ENCODE assay signal across 7 cellular contexts in genomic region chr11:22626573-22627239, GRCh38. TPM values are rescaled to one million over a fixed set of nuclear protein-coding genes. Genes with fewer than 3 reads are reported as not detected.
DNase-seq lines count a peak whose midpoint lies in the region; ATAC-seq and TF ChIP-seq lines count a peak whose summit lies in the region.

No MANE protein-coding gene starts in this region.

- H4K20me1 ChIP-seq in osteoblast (ENCODE audit: insufficient read depth, low read length) = no peaks in the 10 kb centered on the region

- peak overlapping the region; percentile 97 to 98 for H3K4me3 Mint-ChIP-seq in effector memory CD8-positive, alpha-beta T cell

- no peaks in the 10 kb centered on the region for H3K36me3 ChIP-seq in osteoblast (ENCODE audit: insufficient read depth, low read length)
- no peaks in the 10 kb centered on the region for H3K36me3 ChIP-seq in adrenal gland (replicated peaks in 1 of 2)
- no peaks in the 10 kb centered on the region for H3K36me3 ChIP-seq in brain microvascular endothelial cell (replicated peaks)

- H3K27ac Mint-ChIP-seq in effector memory CD8-positive, alpha-beta T cell = peak overlapping the region; percentile 98 to 99

- peaks cover 3% of the 10 kb centered on the region for H3K79me2 ChIP-seq in osteoblast (ENCODE audit: insufficient read depth, low read length)

- no peaks in the 10 kb centered on the region for H3K27me3 ChIP-seq in osteoblast (ENCODE audit: insufficient read depth, low read length)
- no peaks in the 10 kb centered on the region for H3K27me3 ChIP-seq in adrenal gland
- H3K27me3 ChIP-seq in brain microvascular endothelial cell (replicated peaks) = no peaks in the 10 kb centered on the region

- no peak for TF ChIP-seq POLR2A in adrenal gland (IDR thresholded peaks at IDR 0.05)

- in situ Hi-C loops in brain microvascular endothelial cell (cut with HindIII; ENCODE audit: low pct_ligation_motif_present, low sequenced_read_pairs) = no loop called here

- H3K27ac ChIP-seq in osteoblast (ENCODE audit: low read depth, low read length) (no peak overlapping the region), adrenal gland (peak overlapping the region in 1 of 5 donors; percentile 89), brain microvascular endothelial cell (no peak overlapping the region)

- no peaks in the 10 kb centered on the region for H3K27me3 Mint-ChIP-seq in effector memory CD8-positive, alpha-beta T cell

- intact Hi-C loops in adrenal gland (cut with DNase I) = no loop called here

- peak overlapping the region; percentile 77 for H3K4me2 ChIP-seq in osteoblast (ENCODE audit: insufficient read depth, low read length)

- H3K4me1 ChIP-seq in osteoblast (ENCODE audit: insufficient read depth, low read length) = peaks cover 7% of the 10 kb centered on the region
- H3K4me1 ChIP-seq in adrenal gland (replicated peaks in 1 of 2) = peaks cover 4 to 15% of the 10 kb centered on the region in 2 donors

- H3K9me3 ChIP-seq in osteoblast (ENCODE audit: low read depth, low read length) = no peaks in the 10 kb centered on the region
- H3K9me3 ChIP-seq in adrenal gland (replicated peaks in 1 of 3) = no peaks in the 10 kb centered on the region

- H3K4me3 ChIP-seq in GM12864 (ENCODE audit: low read depth, low read length) (peak overlapping the region; percentile 87; the same call in 1 of the 2 replicates), osteoblast (ENCODE audit: insufficient read depth, low read length) (peak overlapping the region; percentile 93), adrenal gland (peak overlapping the region in 1 of 4 donors; percentile 95), brain microvascular endothelial cell (ENCODE audit: low read depth, low read length) (no peak overlapping the region)

- peaks cover 16% of the 10 kb centered on the region for H3K36me3 Mint-ChIP-seq in effector memory CD8-positive, alpha-beta T cell (ENCODE audit: insufficient read depth)

- peak overlapping the region; percentile 99 for H2AFZ ChIP-seq in osteoblast (ENCODE audit: low read length)

- H3K4me1 Mint-ChIP-seq in effector memory CD8-positive, alpha-beta T cell (ENCODE audit: low read depth in 2 of 2) = peaks cover 15 to 20% of the 10 kb centered on the region in 2 donors

- H3K9me3 Mint-ChIP-seq in effector memory CD8-positive, alpha-beta T cell = no peaks in the 10 kb centered on the region

- 94 to 96% (median 94%) methylated on average over 14 of the region's 14 CpGs for WGBS in adrenal gland, 4 donors

- no peak for ATAC-seq in effector memory CD8-positive, alpha-beta T cell (replicated peaks)

- no peak for TF ChIP-seq CTCF in GM12864 (IDR thresholded peaks at IDR 0.05; ENCODE audit: low read depth, low read length, missing control alignments)
- no peak for TF ChIP-seq CTCF in osteoblast (IDR thresholded peaks at IDR 0.05; ENCODE audit: extremely low read depth, low read depth, low read length)
- TF ChIP-seq CTCF in adrenal gland (IDR thresholded peaks at IDR 0.05) = no peak
- TF ChIP-seq CTCF in brain microvascular endothelial cell (IDR thresholded peaks at IDR 0.05; ENCODE audit: low read depth, low read length, missing control alignments) = no peak

- DNase-seq in GM12864 (ENCODE audit: low read depth) = no peak
- peak; percentile 8 for DNase-seq in MV-4-11 (lab: John Stamatoyannopoulos, UW)
- no peak for DNase-seq in effector memory CD8-positive, alpha-beta T cell
- DNase-seq in osteoblast (ENCODE audit: insufficient read length, low spot score, missing footprints) = peak; percentile 13
- DNase-seq in adrenal gland = no peak
- DNase-seq in brain microvascular endothelial cell = no peak
- DNase-seq in NCI-H1436 (lab: John Stamatoyannopoulos, UW) = no peak

RNA-seq across cellular contexts. Expression of gene FANCF, which starts 1.1 kb away (rescaled TPM):
- total RNA-seq in osteoblast (11.5 and 13.4 TPM in 2 replicates), adrenal gland (10 to 100 TPM in 5 of 8 donors, 1 to 10 TPM in 3; 6.0 to 16.1 (median 11.0) TPM)
- 10 to 100 TPM in 1 of 3 donors, 1 to 10 TPM in 2; 5.7 to 14.1 (median 6.6) TPM for polyA plus RNA-seq in adrenal gland

RNA-seq across cellular contexts. Expression of gene GAS2, which starts 39.7 kb away (rescaled TPM):
- 0.36 and 0.88 TPM in 2 replicates for total RNA-seq in osteoblast
- total RNA-seq in adrenal gland = 1 to 10 TPM; 1.2 to 5.8 (median 2.5) TPM
- polyA plus RNA-seq in adrenal gland = 1 to 10 TPM in 1 of 3 donors, under 1 TPM in 2; 0.56 to 1.4 (median 0.61) TPM

Comparison
In these comparisons a context has a peak if more than half of its experiments do, and no peak if none do; other contexts are left out.
1. DNase-seq: peak in MV-4-11 (single experiment) and osteoblast (single experiment); none in GM12864 (single experiment), effector memory CD8-positive, alpha-beta T cell (0 of 3), adrenal gland (0 of 7), brain microvascular endothelial cell (single experiment) and NCI-H1436 (single experiment).